17 cellular contexts compared by ENCODE assay signal in the genomic region with DNA sequence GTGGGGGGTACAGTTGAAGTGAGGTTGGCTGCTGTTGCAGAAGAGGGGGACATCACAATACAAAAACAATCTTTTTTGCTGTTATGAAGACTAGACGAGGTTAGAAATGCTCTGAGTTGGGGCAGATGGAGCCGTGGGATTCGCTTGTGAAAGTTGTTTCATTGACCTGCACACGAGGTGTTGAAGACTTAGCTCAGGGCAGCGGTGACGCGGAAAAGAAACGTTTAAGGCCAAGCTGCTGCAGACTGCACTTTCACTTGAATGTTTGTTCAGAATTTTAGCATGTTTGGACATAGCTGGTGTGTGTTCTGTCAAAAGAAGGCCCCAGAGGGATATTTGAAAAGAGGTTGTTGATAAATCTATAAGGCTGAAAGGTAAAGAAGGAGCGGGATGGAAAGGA. TPM values are rescaled to one million over a fixed set of nuclear protein-coding genes. Genes with fewer than 3 reads are reported as not detected.
DNase-seq lines count a peak whose midpoint lies in the region; ATAC-seq and TF ChIP-seq lines count a peak whose summit lies in the region.
"Had no signal": no experiment of that assay in that cellular context is flagged by ENCODE, and none has a peak within 500 bp of the region (broad histone marks: within the 10 kb centered on the region; RNA-seq: fewer than 3 reads in every experiment).

No MANE protein-coding gene starts in this region.

- H3K4me1 Mint-ChIP-seq in activated naive CD4-positive, alpha-beta T cell treated with anti-CD3 and anti-CD28 coated beads, Interleukin-2, amount 10 ng/mL, durations not matched to agents 7 days and 5 days: peaks cover 72% of the 10 kb centered on the region
- H3K4me1 Mint-ChIP-seq in chondrocyte (ENCODE audit: low read depth): peaks cover 73% of the 10 kb centered on the region
- H3K4me1 Mint-ChIP-seq in activated T-cell treated with anti-CD3 and anti-CD28 coated beads, Interleukin-2, amount 50 U/mL, for 4 hours (ENCODE audit: low read depth): peaks cover 25% of the 10 kb centered on the region

- H3K4me1 ChIP-seq in mucosa of rectum (ENCODE audit: control insufficient read depth in 2 of 2, insufficient read depth in 2 of 2, low read length in 2 of 2) (peaks cover 0 to 3% of the 10 kb centered on the region in 2 donors), vagina (peaks cover 25% of the 10 kb centered on the region)
- H3K4me1 ChIP-seq: HAP-1, left lung had no signal

- no peak overlapping the region for H3K4me3 Mint-ChIP-seq in activated naive CD4-positive, alpha-beta T cell treated with anti-CD3 and anti-CD28 coated beads, Interleukin-2, amount 10 ng/mL, durations not matched to agents 7 days and 5 days
- peak overlapping the region; percentile 37 for H3K4me3 Mint-ChIP-seq in chondrocyte (ENCODE audit: unreplicated experiment)
- no peak overlapping the region for H3K4me3 Mint-ChIP-seq in activated T-cell treated with anti-CD3 and anti-CD28 coated beads, Interleukin-2, amount 50 U/mL, for 4 hours
- H3K4me3 Mint-ChIP-seq: CD4-positive, CD25-positive, alpha-beta regulatory T cell; naive thymus-derived CD4-positive, alpha-beta T cell had no signal

- H3K4me3 ChIP-seq in mucosa of rectum (ENCODE audit: low read length in 2 of 2) (no peak overlapping the region), vagina (no peak overlapping the region)
- H3K4me3 ChIP-seq: HAP-1, left lung, thoracic aorta had no signal

- ATAC-seq in activated T-cell treated with anti-CD3 and anti-CD28 coated beads, Interleukin-2, amount 50 U/mL, for 4 hours: no peak
- ATAC-seq in HG03108 (IDR thresholded peaks at IDR 0.05; ENCODE audit: unreplicated experiment): no peak
- ATAC-seq: left lung; naive thymus-derived CD4-positive, alpha-beta T cell had no signal

- H3K27me3 Mint-ChIP-seq in activated naive CD4-positive, alpha-beta T cell treated with anti-CD3 and anti-CD28 coated beads, Interleukin-2, amount 10 ng/mL, durations not matched to agents 7 days and 5 days: peaks cover 28% of the 10 kb centered on the region
- H3K27me3 Mint-ChIP-seq in chondrocyte (ENCODE audit: low read depth): no peaks in the 10 kb centered on the region
- no peaks in the 10 kb centered on the region for H3K27me3 Mint-ChIP-seq in activated T-cell treated with anti-CD3 and anti-CD28 coated beads, Interleukin-2, amount 50 U/mL, for 4 hours (ENCODE audit: low read depth)
- H3K27me3 Mint-ChIP-seq: CD4-positive, CD25-positive, alpha-beta regulatory T cell had no signal

- H3K36me3 Mint-ChIP-seq in activated naive CD4-positive, alpha-beta T cell treated with anti-CD3 and anti-CD28 coated beads, Interleukin-2, amount 10 ng/mL, durations not matched to agents 7 days and 5 days: peaks cover 11% of the 10 kb centered on the region
- H3K36me3 Mint-ChIP-seq in chondrocyte (ENCODE audit: low read depth): peaks cover 5% of the 10 kb centered on the region
- no peaks in the 10 kb centered on the region for H3K36me3 Mint-ChIP-seq in activated T-cell treated with anti-CD3 and anti-CD28 coated beads, Interleukin-2, amount 50 U/mL, for 4 hours (ENCODE audit: insufficient read depth)
- H3K36me3 Mint-ChIP-seq: CD4-positive, CD25-positive, alpha-beta regulatory T cell; naive thymus-derived CD4-positive, alpha-beta T cell had no signal

- CTCF ChIA-PET in activated naive CD4-positive, alpha-beta T cell treated with anti-CD3 and anti-CD28 coated beads, Interleukin-2, amount 10 ng/mL, durations not matched to agents 7 days and 5 days (lab: Charles Lee): no interaction called here

- TF ChIP-seq CTCF in chondrocyte (IDR thresholded peaks at IDR 0.05) (no peak), vagina (IDR thresholded peaks at IDR 0.05) (no peak)

- TF ChIP-seq POLR2A in vagina (IDR thresholded peaks at IDR 0.05): no peak

- H3K9ac ChIP-seq in mucosa of rectum (ENCODE audit: low read depth in 1 of 2, low read length in 2 of 2): no peak overlapping the region

- peak overlapping the region; percentile 7 to 35 for H3K27ac ChIP-seq in mucosa of rectum (ENCODE audit: low read depth in 2 of 2, low read length in 2 of 2)
- H3K27ac ChIP-seq in vagina: peak overlapping the region; percentile 82
- H3K27ac ChIP-seq: left lung, thoracic aorta, VCaP had no signal

- intact Hi-C loops in vagina (cut with DNase I): no loop called here

- H3K27me3 ChIP-seq in mucosa of rectum (ENCODE audit: control insufficient read depth in 2 of 2, insufficient read depth in 2 of 2, low read length in 2 of 2): peaks cover 5 to 6% of the 10 kb centered on the region in 2 donors
- H3K27me3 ChIP-seq in vagina: no peaks in the 10 kb centered on the region
- H3K27me3 ChIP-seq: left lung had no signal

- H3K36me3 ChIP-seq in mucosa of rectum (ENCODE audit: control insufficient read depth in 2 of 2, insufficient read depth in 2 of 2, low read length in 2 of 2) (no peaks in the 10 kb centered on the region), vagina (no peaks in the 10 kb centered on the region)
- H3K36me3 ChIP-seq: HAP-1, left lung, thoracic aorta had no signal

- no peaks in the 10 kb centered on the region for H3K9me3 Mint-ChIP-seq in activated naive CD4-positive, alpha-beta T cell treated with anti-CD3 and anti-CD28 coated beads, Interleukin-2, amount 10 ng/mL, durations not matched to agents 7 days and 5 days
- H3K9me3 Mint-ChIP-seq in chondrocyte (ENCODE audit: low read depth): no peaks in the 10 kb centered on the region
- H3K9me3 Mint-ChIP-seq in activated T-cell treated with anti-CD3 and anti-CD28 coated beads, Interleukin-2, amount 50 U/mL, for 4 hours: no peaks in the 10 kb centered on the region
- H3K9me3 Mint-ChIP-seq: naive thymus-derived CD4-positive, alpha-beta T cell had no signal

- DNase-seq in activated naive CD4-positive, alpha-beta T cell treated with anti-CD3 and anti-CD28 coated beads, Interleukin-2, amount 10 ng/mL, durations not matched to agents 7 days and 5 days: no peak
- DNase-seq in activated naive CD4-positive, alpha-beta T cell (lab: John Stamatoyannopoulos, UW): no peak
- DNase-seq in chondrocyte (ENCODE audit: low spot score): no peak
- DNase-seq in vagina (ENCODE audit: extremely low spot score in 2 of 2): no peak
- DNase-seq in HK-2 (ENCODE audit: unreplicated experiment): no peak
- DNase-seq in activated T-cell treated with anti-CD3 and anti-CD28 coated beads, Interleukin-2, amount 50 U/mL, for 4 hours: no peak
- DNase-seq: CD4-positive, CD25-positive, alpha-beta regulatory T cell; DMS79 treated with DMSO at 0.1 percent for 48 hours; left lung; naive thymus-derived CD4-positive, alpha-beta T cell; NCI-H345; Right ventricle myocardium superior had no signal

- peak overlapping the region; percentile 13 for H3K27ac Mint-ChIP-seq in activated naive CD4-positive, alpha-beta T cell treated with anti-CD3 and anti-CD28 coated beads, Interleukin-2, amount 10 ng/mL, durations not matched to agents 7 days and 5 days
- H3K27ac Mint-ChIP-seq in chondrocyte (ENCODE audit: unreplicated experiment): peak overlapping the region; percentile 96
- H3K27ac Mint-ChIP-seq: CD4-positive, CD25-positive, alpha-beta regulatory T cell had no signal

- H3K9me3 ChIP-seq in mucosa of rectum (ENCODE audit: control insufficient read depth in 2 of 2, low read length in 2 of 2) (no peaks in the 10 kb centered on the region), vagina (no peaks in the 10 kb centered on the region)
- H3K9me3 ChIP-seq: HAP-1, left lung, thoracic aorta had no signal

RNA-seq across cellular contexts. Expression of a gene that starts 46.3 kb away (rescaled TPM):
- 43.9 to 54.4 TPM (median 50.8 TPM) in 3 replicates for total RNA-seq in chondrocyte
- 23.6 TPM for total RNA-seq in vagina
- total RNA-seq in activated T-cell treated with anti-CD3 and anti-CD28 coated beads, Interleukin-2, amount 50 U/mL, for 4 hours: under 1 TPM; 0.23 to 0.73 (median 0.69) TPM

Comparison
In these comparisons a context has a peak if more than half of its experiments do, and no peak if none do; other contexts are left out.
1. RNA of a gene that starts 46.3 kb away (total RNA-seq): 43.9 to 54.4 TPM in chondrocyte and 23.6 TPM in vagina (single experiment); 0.23 to 0.73 TPM in activated T-cell treated with anti-CD3 and anti-CD28 coated beads, Interleukin-2, amount 50 U/mL, for 4 hours; every median in the first group is over 10 times any median in the second.